In the genomic region with DNA sequence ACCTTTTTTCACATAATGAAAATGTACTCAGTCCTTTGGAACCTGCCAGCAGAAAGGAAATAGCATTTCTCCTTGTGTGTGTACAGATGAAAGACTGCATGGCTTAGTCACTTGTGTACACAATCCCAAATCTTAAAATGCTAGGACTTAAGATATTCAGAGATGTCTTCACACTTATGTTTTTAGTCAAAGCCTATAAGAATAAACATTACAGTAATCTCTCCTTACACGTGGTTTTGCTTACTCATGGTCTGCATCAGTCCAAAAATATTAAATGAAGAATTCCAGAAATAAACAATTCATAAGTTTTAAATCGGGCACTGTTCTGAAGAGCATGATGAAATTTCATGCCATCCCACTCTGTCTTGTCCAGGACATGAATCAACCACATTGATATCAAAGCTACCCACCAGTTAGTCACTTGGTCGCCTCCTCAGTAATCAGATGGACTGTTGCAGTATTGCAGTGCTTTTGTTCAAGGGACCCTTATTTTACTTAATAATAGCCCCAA, we compare ENCODE assay signal across 1 cellular context.
TF ChIP-seq lines count a peak whose summit lies in the region.

No MANE protein-coding gene starts in this region.

TF ChIP-seq in IMR-90, 13 proteins besides CTCF, POLR2A, EP300 and RAD21 (continued from another document):
- TF ChIP-seq, protein P1, sequence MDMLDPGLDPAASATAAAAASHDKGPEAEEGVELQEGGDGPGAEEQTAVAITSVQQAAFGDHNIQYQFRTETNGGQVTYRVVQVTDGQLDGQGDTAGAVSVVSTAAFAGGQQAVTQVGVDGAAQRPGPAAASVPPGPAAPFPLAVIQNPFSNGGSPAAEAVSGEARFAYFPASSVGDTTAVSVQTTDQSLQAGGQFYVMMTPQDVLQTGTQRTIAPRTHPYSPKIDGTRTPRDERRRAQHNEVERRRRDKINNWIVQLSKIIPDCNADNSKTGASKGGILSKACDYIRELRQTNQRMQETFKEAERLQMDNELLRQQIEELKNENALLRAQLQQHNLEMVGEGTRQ (IDR thresholded peaks at IDR 0.05; ENCODE audit: low read depth, low read length), result peak; percentile 47; the same call in 1 of the 2 replicates
- no peak; the same call in 1 of the 2 replicates for TF ChIP-seq MAFK (IDR thresholded peaks at IDR 0.05; ENCODE audit: low read depth, low read length)
- no peak for TF ChIP-seq MAZ (IDR thresholded peaks at IDR 0.05; ENCODE audit: borderline replicate concordance, low read depth, low read length)
- no peak for TF ChIP-seq CHD1 (IDR thresholded peaks at IDR 0.05; ENCODE audit: low read depth, low read length)
- TF ChIP-seq NFE2L2 (IDR thresholded peaks at IDR 0.05; ENCODE audit: low read depth, low read length), result peak; percentile 68
- TF ChIP-seq BHLHE40 (IDR thresholded peaks at IDR 0.05; ENCODE audit: low read depth, low read length), result peak; percentile 75
- TF ChIP-seq FOS (IDR thresholded peaks at IDR 0.05; ENCODE audit: low read depth, low read length), result peak; percentile 66; the same call in 1 of the 2 replicates
- no peak for TF ChIP-seq RFX5 (IDR thresholded peaks at IDR 0.05; ENCODE audit: low read depth, low read length)
